In the genomic region with DNA sequence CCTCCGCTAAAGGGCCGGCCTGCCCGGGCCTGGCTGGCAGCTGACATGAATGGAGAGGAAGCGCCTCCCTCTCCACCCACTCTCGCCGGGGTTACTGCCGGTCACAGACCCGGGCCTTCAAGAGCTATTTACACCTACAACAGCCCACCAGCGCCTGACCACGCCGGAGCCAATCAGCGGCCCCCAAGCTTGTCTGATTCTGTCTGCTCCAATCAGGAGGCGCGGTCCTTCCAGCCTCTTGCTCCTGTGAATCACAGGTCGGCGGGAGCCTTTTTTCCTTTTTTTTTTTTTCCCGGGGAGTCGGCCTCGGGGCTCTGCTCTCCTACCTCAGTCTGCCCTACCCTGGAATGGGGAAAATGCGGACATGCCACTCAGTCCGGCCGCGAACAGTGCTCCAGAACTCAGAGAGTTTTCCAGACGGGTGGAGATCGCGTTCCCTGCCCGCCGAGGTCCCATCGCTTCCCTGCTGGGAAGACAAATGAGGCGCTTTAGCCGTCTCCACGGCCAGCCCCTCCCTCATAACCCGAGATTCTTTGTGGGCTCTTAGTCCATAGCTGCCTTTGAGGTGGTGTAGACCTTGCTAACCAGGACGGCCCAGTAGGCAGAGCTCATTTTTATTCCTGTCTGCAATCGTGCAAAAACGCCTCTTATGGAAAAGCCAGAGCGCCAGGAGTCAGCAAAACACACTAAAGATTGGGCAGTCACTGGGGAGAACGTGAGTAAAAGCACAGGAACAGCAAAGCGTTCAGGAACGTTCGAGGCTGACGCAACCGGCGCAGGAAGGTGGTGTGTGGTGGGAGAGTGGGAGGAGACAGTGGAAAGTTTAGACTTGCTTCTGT, we compare ENCODE assay signal across 8 cellular contexts. TPM values are rescaled to one million over a fixed set of nuclear protein-coding genes. Genes with fewer than 3 reads are reported as not detected.
DNase-seq lines count a peak whose midpoint lies in the region; ATAC-seq, FAIRE-seq and TF ChIP-seq lines count a peak whose summit lies in the region.

No MANE protein-coding gene starts in this region.

- no peaks in the 10 kb centered on the region for H3K27me3 ChIP-seq in GM23338 (ENCODE audit: insufficient read depth)
- no peaks in the 10 kb centered on the region for H3K27me3 ChIP-seq in naive thymus-derived CD4-positive, alpha-beta T cell (ENCODE audit: control insufficient read depth in 2 of 2, insufficient read depth in 2 of 2, low read length in 2 of 2)

- no peak for TF ChIP-seq CTCF in GM23338 (conservative IDR thresholded peaks at IDR 0.05; ENCODE audit: low read depth in 2 of 2)

- H3K9me2 ChIP-seq in GM23338 (ENCODE audit: insufficient read depth) = no peaks in the 10 kb centered on the region

- H3K27me3 Mint-ChIP-seq in GM23338 (ENCODE audit: insufficient read depth, low read depth, poor library complexity) = peaks cover 15% of the 10 kb centered on the region
- no peaks in the 10 kb centered on the region for H3K27me3 Mint-ChIP-seq in naive thymus-derived CD4-positive, alpha-beta T cell
- no peaks in the 10 kb centered on the region for H3K27me3 Mint-ChIP-seq in stimulated activated memory B cell treated with anti-CD40 and anti-IgM and Interleukin-4, amounts not matched to agents 10 μg/mL and 1 μg/mL and 100 μg/mL, for 72 hours

- peaks cover 6% of the 10 kb centered on the region; the same call in 1 of the 3 replicates for H3K36me3 Mint-ChIP-seq in GM23338 (ENCODE audit: low read depth)
- H3K36me3 Mint-ChIP-seq in naive thymus-derived CD4-positive, alpha-beta T cell = peaks cover 0 to 3% (median 0%) of the 10 kb centered on the region in 5 donors
- no peaks in the 10 kb centered on the region for H3K36me3 Mint-ChIP-seq in stimulated activated memory B cell treated with anti-CD40 and anti-IgM and Interleukin-4, amounts not matched to agents 10 μg/mL and 1 μg/mL and 100 μg/mL, for 72 hours

- H3K4me1 Mint-ChIP-seq in GM23338 = peaks cover 26% of the 10 kb centered on the region
- peaks cover 14 to 39% (median 27%) of the 10 kb centered on the region in 7 donors for H3K4me1 Mint-ChIP-seq in naive thymus-derived CD4-positive, alpha-beta T cell
- H3K4me1 Mint-ChIP-seq in stimulated activated memory B cell treated with anti-CD40 and anti-IgM and Interleukin-4, amounts not matched to agents 10 μg/mL and 1 μg/mL and 100 μg/mL, for 72 hours = peaks cover 33% of the 10 kb centered on the region

- peaks cover 8% of the 10 kb centered on the region for H4K20me1 ChIP-seq in GM23338 (replicated peaks; ENCODE audit: insufficient read depth)

- H3K27ac Mint-ChIP-seq in GM23338 = no peak overlapping the region
- H3K27ac Mint-ChIP-seq in naive thymus-derived CD4-positive, alpha-beta T cell = no peak overlapping the region
- H3K27ac Mint-ChIP-seq in stimulated activated memory B cell treated with anti-CD40 and anti-IgM and Interleukin-4, amounts not matched to agents 10 μg/mL and 1 μg/mL and 100 μg/mL, for 72 hours = no peak overlapping the region

- intact Hi-C loops in naive thymus-derived CD4-positive, alpha-beta T cell (cut with micrococcal nuclease) = loop anchor here (1.0 to 5.0 kb wide), 8 partner anchors 26 to 186 kb away; a partner anchor contains a TSS

- POLR2A ChIA-PET in naive thymus-derived CD4-positive, alpha-beta T cell (lab: Charles Lee) = interaction anchor here (0.7 to 1.1 kb wide), 3 partner anchors 16 to 86 kb away, joined by 3 read pairs; a partner anchor contains a TSS

- ATAC-seq in GM23338 = peak; percentile 90
- peak; percentile 89 for ATAC-seq in naive thymus-derived CD4-positive, alpha-beta T cell
- peak; percentile 96 for ATAC-seq in stimulated activated memory B cell treated with anti-CD40 and anti-IgM and Interleukin-4, amounts not matched to agents 10 μg/mL and 1 μg/mL and 100 μg/mL, for 72 hours

- DNase-seq in EH (ENCODE audit: low read depth) = peak; percentile 100
- peak; percentile 100 for DNase-seq in GM23338 (ENCODE audit: low spot score)
- DNase-seq in Kasumi-1 (lab: John Stamatoyannopoulos, UW) = peak; percentile 97 to 98
- DNase-seq in RCC 7860 (ENCODE audit: low spot score) = peak; percentile 97
- peak; percentile 41 to 72 for DNase-seq in activated T-helper 1 cell treated with anti-CD3 and anti-CD28 coated beads, Interleukin-2, amount 50 U/mL, for 16 hours (ENCODE audit: low read depth in 1 of 2, low spot score in 1 of 2)
- DNase-seq in fibroblast of peridontal ligament (ENCODE audit: extremely low read depth) = peak; percentile 99
- DNase-seq in naive thymus-derived CD4-positive, alpha-beta T cell = peak; percentile 52 to 91 (median 72)

- peak; percentile 94 for FAIRE-seq in RCC 7860 (lab: Jason Lieb, UNC)

- H3K4me1 ChIP-seq in GM23338 (ENCODE audit: insufficient read depth) = peaks cover 39% of the 10 kb centered on the region
- peaks cover 32 to 41% of the 10 kb centered on the region in 2 donors for H3K4me1 ChIP-seq in naive thymus-derived CD4-positive, alpha-beta T cell (ENCODE audit: control insufficient read depth in 2 of 2, insufficient read depth in 2 of 2, low read length in 2 of 2)

- peak overlapping the region; percentile 100 for H3K27ac ChIP-seq in GM23338 (ENCODE audit: low read depth)
- H3K27ac ChIP-seq in naive thymus-derived CD4-positive, alpha-beta T cell (ENCODE audit: low read depth, low read length) = peak overlapping the region; percentile 85

- no peaks in the 10 kb centered on the region for H3K9me3 Mint-ChIP-seq in GM23338
- no peaks in the 10 kb centered on the region for H3K9me3 Mint-ChIP-seq in naive thymus-derived CD4-positive, alpha-beta T cell
- no peaks in the 10 kb centered on the region for H3K9me3 Mint-ChIP-seq in stimulated activated memory B cell treated with anti-CD40 and anti-IgM and Interleukin-4, amounts not matched to agents 10 μg/mL and 1 μg/mL and 100 μg/mL, for 72 hours

- CTCF ChIA-PET in naive thymus-derived CD4-positive, alpha-beta T cell (lab: Charles Lee) = interaction anchor here (0.7 to 1.5 kb wide), 3 partner anchors 61 to 162 kb away, joined by 3 to 5 read pairs (median 3); a partner anchor contains a TSS

- no peak overlapping the region for H3K4me3 Mint-ChIP-seq in GM23338
- no peak overlapping the region for H3K4me3 Mint-ChIP-seq in naive thymus-derived CD4-positive, alpha-beta T cell
- no peak overlapping the region for H3K4me3 Mint-ChIP-seq in stimulated activated memory B cell treated with anti-CD40 and anti-IgM and Interleukin-4, amounts not matched to agents 10 μg/mL and 1 μg/mL and 100 μg/mL, for 72 hours

- H2AFZ ChIP-seq in GM23338 = no peak overlapping the region

- peaks cover 36% of the 10 kb centered on the region for H3K79me2 ChIP-seq in GM23338 (replicated peaks; ENCODE audit: insufficient read depth)

- H3K4me3 ChIP-seq in GM23338 = peak overlapping the region; percentile 81
- H3K4me3 ChIP-seq in naive thymus-derived CD4-positive, alpha-beta T cell (ENCODE audit: low read length) = peak overlapping the region; percentile 96

- H3F3A ChIP-seq in GM23338 (replicated peaks; ENCODE audit: low read depth) = peaks cover 2% of the 10 kb centered on the region; the same call in 1 of the 2 replicates

- H3K4me2 ChIP-seq in GM23338 = peak overlapping the region; percentile 95

- no peaks in the 10 kb centered on the region for H3K9me3 ChIP-seq in naive thymus-derived CD4-positive, alpha-beta T cell (ENCODE audit: control insufficient read depth in 2 of 3, low read length in 3 of 3)

- no peaks in the 10 kb centered on the region; the same call in 1 of the 2 replicates for H3K36me3 ChIP-seq in GM23338 (ENCODE audit: insufficient read depth)
- peaks cover 0 to 3% (median 0%) of the 10 kb centered on the region in 3 experiments for H3K36me3 ChIP-seq in naive thymus-derived CD4-positive, alpha-beta T cell (ENCODE audit: control insufficient read depth in 2 of 3, insufficient read depth in 3 of 3, low read length in 3 of 3)

TF ChIP-seq in GM23338, 12 proteins besides CTCF, POLR2A, EP300 and RAD21 (continues in another document):
- TF ChIP-seq, protein P1, sequence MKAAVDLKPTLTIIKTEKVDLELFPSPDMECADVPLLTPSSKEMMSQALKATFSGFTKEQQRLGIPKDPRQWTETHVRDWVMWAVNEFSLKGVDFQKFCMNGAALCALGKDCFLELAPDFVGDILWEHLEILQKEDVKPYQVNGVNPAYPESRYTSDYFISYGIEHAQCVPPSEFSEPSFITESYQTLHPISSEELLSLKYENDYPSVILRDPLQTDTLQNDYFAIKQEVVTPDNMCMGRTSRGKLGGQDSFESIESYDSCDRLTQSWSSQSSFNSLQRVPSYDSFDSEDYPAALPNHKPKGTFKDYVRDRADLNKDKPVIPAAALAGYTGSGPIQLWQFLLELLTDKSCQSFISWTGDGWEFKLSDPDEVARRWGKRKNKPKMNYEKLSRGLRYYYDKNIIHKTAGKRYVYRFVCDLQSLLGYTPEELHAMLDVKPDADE (IDR thresholded peaks at IDR 0.05) = 0 out of 2 replicates have a peak, but pooled peaks have one; percentile 31

RNA-seq across cellular contexts. Expression of a gene that starts 26.5 kb away (rescaled TPM):
- 781 and 816 TPM in 2 replicates for total RNA-seq in GM23338 (2014; rRNA removed; shearing (Covaris generic))
- 325 and 338 TPM in 2 replicates for polyA plus RNA-seq in GM23338 (2016; fragmentation: Nextera tagmentation; extraction: Ambion mirVana)
- total RNA-seq in naive thymus-derived CD4-positive, alpha-beta T cell = 100 to 1,000 TPM in 1 of 5 experiments, 1 to 10 TPM in 4; 1.1 to 121 (median 2.3) TPM
- 1 to 10 TPM; 1.0 to 2.7 TPM for polyA plus RNA-seq in naive thymus-derived CD4-positive, alpha-beta T cell

RNA-seq across cellular contexts. Expression of a gene that starts 43.5 kb away (rescaled TPM):
- total RNA-seq in GM23338 (2014; rRNA removed; shearing (Covaris generic)) = not detected in 2 replicates
- not detected in 2 replicates for polyA plus RNA-seq in GM23338 (2016; fragmentation: Nextera tagmentation; extraction: Ambion mirVana)
- under 1 TPM in 1 of 5 experiments, not detected in 4; 0.46 TPM for total RNA-seq in naive thymus-derived CD4-positive, alpha-beta T cell
- polyA plus RNA-seq in naive thymus-derived CD4-positive, alpha-beta T cell = under 1 TPM in 1 of 2 donors, not detected in 1; 0.10 TPM

Comparison
In these comparisons a context has a peak if more than half of its experiments do, and no peak if none do; other contexts are left out.
1. Peak in every context shown above with its lines: DNase-seq, ATAC-seq, H3K4me3 ChIP-seq and H3K27ac ChIP-seq.